ENCODE assay signal across 24 cellular contexts in genomic region chr6:108733706-108734105, GRCh38.
DNase-seq lines count a peak whose midpoint lies in the region; ATAC-seq and TF ChIP-seq lines count a peak whose summit lies in the region.
"Had no signal": no experiment of that assay in that cellular context is flagged by ENCODE, and none has a peak within 500 bp of the region (broad histone marks: within the 10 kb centered on the region; RNA-seq: fewer than 3 reads in every experiment).

No MANE protein-coding gene starts in this region.

- H3K79me2 ChIP-seq in GM23338 (replicated peaks; ENCODE audit: insufficient read depth), result no peaks in the 10 kb centered on the region
- H3K79me2 ChIP-seq in PC-3 (ENCODE audit: low read length), result no peaks in the 10 kb centered on the region

- peak overlapping the region; percentile 31; the same call in 1 of the 2 replicates for H3K4me2 ChIP-seq in GM23338
- no peak overlapping the region for H3K4me2 ChIP-seq in PC-3 (ENCODE audit: low read length)

- BruUV-seq in PC-3 (replicated peaks; lab: Mats Ljungman, UMichigan), result no TSS peak

- H3K4me3 ChIP-seq in GM23338 (no peak overlapping the region), PC-3 (ENCODE audit: low read length) (no peak overlapping the region)

- H3K27ac ChIP-seq in GM23338 (ENCODE audit: low read depth), result no peak overlapping the region
- H3K27ac ChIP-seq in PC-3 (ENCODE audit: low read length), result peak overlapping the region; percentile 86; the same call in 1 of the 2 replicates
- peak overlapping the region; percentile 98 for H3K27ac ChIP-seq in epithelial cell of prostate
- H3K27ac ChIP-seq: C4-2B had no signal

- POLR2A ChIA-PET in PC-3 (lab: Charles Lee; ENCODE audit: unreplicated experiment), result interaction anchor here (0.7 kb wide), 1 partner anchor 109 kb away, joined by 5 read pairs; no protein-coding TSS in a partner anchor

- no peak for DNase-seq in GM23338 (ENCODE audit: low spot score)
- peak; percentile 79 for DNase-seq in NCI-H146 (lab: John Stamatoyannopoulos, UW)
- DNase-seq in PC-3, result no peak
- DNase-seq in epithelial cell of prostate (ENCODE audit: low read depth, low spot score), result no peak
- DNase-seq in C1 segment of cervical spinal cord (lab: John Stamatoyannopoulos, UW), result no peak
- DNase-seq in activated CD4-positive, alpha-beta T cell treated with anti-CD3 and anti-CD28 coated beads, Interleukin-2, amount 50 U/mL, for 4 hours, result no peak
- DNase-seq in NK-92 treated with Interleukin-12 subunit alpha and Interleukin-12 subunit beta, amount 100 ng/mL, for 24 hours (lab: John Stamatoyannopoulos, UW), result no peak
- DNase-seq in NCI-H748 (lab: John Stamatoyannopoulos, UW; ENCODE audit: unreplicated experiment), result no peak
- DNase-seq: AML-193; CD8-positive, alpha-beta memory T cell; DMS53; GDM1; H7; HFFc6; KG1; NCI-H1436; NCI-H2029; NCI-H226; NCI-H524 treated with DMSO at 0.1 percent for 48 hours; SW 1271; T-helper 17 cell had no signal

- H3K9me3 Mint-ChIP-seq in GM23338, result no peaks in the 10 kb centered on the region
- H3K9me3 Mint-ChIP-seq: CD8-positive, alpha-beta memory T cell; HFFc6 had no signal

- H3K4me1 ChIP-seq in GM23338 (ENCODE audit: insufficient read depth) (peaks cover 58% of the 10 kb centered on the region), PC-3 (ENCODE audit: insufficient read depth, low read length) (peaks cover 66% of the 10 kb centered on the region)

- H3F3A ChIP-seq in GM23338 (replicated peaks; ENCODE audit: low read depth) (peaks cover 4% of the 10 kb centered on the region; the same call in 1 of the 2 replicates), PC-3 (ENCODE audit: low read length, unreplicated experiment) (no peaks in the 10 kb centered on the region)

- no peaks in the 10 kb centered on the region for H3K36me3 Mint-ChIP-seq in GM23338 (ENCODE audit: low read depth)
- H3K36me3 Mint-ChIP-seq: CD8-positive, alpha-beta memory T cell had no signal

- no peaks in the 10 kb centered on the region for H3K9me3 ChIP-seq in PC-3 (ENCODE audit: low read length)

- H3K9ac ChIP-seq in PC-3 (ENCODE audit: low read length), result no peak overlapping the region

- ATAC-seq in GM23338 (no peak), PC-3 (no peak)
- ATAC-seq: Panc1, Right ventricle myocardium inferior, T-helper 17 cell had no signal

- CTCF ChIA-PET in PC-3 (lab: Charles Lee), result no interaction called here

- H3K9me2 ChIP-seq in GM23338 (ENCODE audit: insufficient read depth), result no peaks in the 10 kb centered on the region; the same call in 1 of the 2 replicates
- H3K9me2 ChIP-seq in PC-3 (replicated peaks; ENCODE audit: low read length), result no peaks in the 10 kb centered on the region

- H3K4me1 Mint-ChIP-seq in GM23338, result peaks cover 51% of the 10 kb centered on the region

- intact Hi-C loops in PC-3 (cut with micrococcal nuclease), result no loop called here

- H3K27me3 ChIP-seq in GM23338 (ENCODE audit: insufficient read depth) (peaks cover 20% of the 10 kb centered on the region), PC-3 (ENCODE audit: low read length) (no peaks in the 10 kb centered on the region)

- no peak overlapping the region for H2AFZ ChIP-seq in GM23338
- H2AFZ ChIP-seq in PC-3 (ENCODE audit: low read length), result no peak overlapping the region

- no peak overlapping the region for H3K27ac Mint-ChIP-seq in GM23338
- H3K27ac Mint-ChIP-seq: CD8-positive, alpha-beta memory T cell; HFFc6; T-helper 17 cell had no signal

- H3K4me3 Mint-ChIP-seq in GM23338, result no peak overlapping the region
- H3K4me3 Mint-ChIP-seq: CD8-positive, alpha-beta memory T cell; HFFc6; T-helper 17 cell had no signal

- TF ChIP-seq CTCF in GM23338 (conservative IDR thresholded peaks at IDR 0.05; ENCODE audit: low read depth in 2 of 2), result no peak
- no peak for TF ChIP-seq CTCF in PC-3 (conservative IDR thresholded peaks at IDR 0.05; ENCODE audit: low read depth, low read length)

- H3K27me3 Mint-ChIP-seq in GM23338 (ENCODE audit: insufficient read depth, low read depth, poor library complexity), result peaks cover 14% of the 10 kb centered on the region

- H3K36me3 ChIP-seq in GM23338 (ENCODE audit: insufficient read depth), result no peaks in the 10 kb centered on the region
- H3K36me3 ChIP-seq in PC-3 (ENCODE audit: low read depth, low read length), result no peaks in the 10 kb centered on the region

- no peaks in the 10 kb centered on the region for H4K20me1 ChIP-seq in GM23338 (replicated peaks; ENCODE audit: insufficient read depth)
- no peaks in the 10 kb centered on the region for H4K20me1 ChIP-seq in PC-3 (ENCODE audit: low read length)

TF ChIP-seq in GM23338, 12 proteins besides CTCF, POLR2A, EP300 and RAD21 (continues in another document):
- TF ChIP-seq POLR2AphosphoS5 (IDR thresholded peaks at IDR 0.05; ENCODE audit: low read depth) (no peak), STAT1 (IDR thresholded peaks at IDR 0.05; ENCODE audit: unreplicated experiment) (no peak), JUNB (IDR thresholded peaks at IDR 0.05; ENCODE audit: unreplicated experiment) (no peak), ZNF114 (CRISPR knock-in tag; IDR thresholded peaks at IDR 0.05) (no peak), REST (IDR thresholded peaks at IDR 0.05; ENCODE audit: unreplicated experiment) (no peak), NANOG (IDR thresholded peaks at IDR 0.05; ENCODE audit: borderline replicate concordance) (no peak), CREB1 (CRISPR knock-in tag; IDR thresholded peaks at IDR 0.05; ENCODE audit: low read depth) (no peak), EZH2phosphoT487 (IDR thresholded peaks at IDR 0.05; ENCODE audit: unreplicated experiment) (no peak), EZH2 (IDR thresholded peaks at IDR 0.05; ENCODE audit: low read depth, unreplicated experiment) (no peak), ZNF331 (CRISPR knock-in tag; IDR thresholded peaks at IDR 0.05; ENCODE audit: low read depth) (no peak)
